In the genomic region with DNA sequence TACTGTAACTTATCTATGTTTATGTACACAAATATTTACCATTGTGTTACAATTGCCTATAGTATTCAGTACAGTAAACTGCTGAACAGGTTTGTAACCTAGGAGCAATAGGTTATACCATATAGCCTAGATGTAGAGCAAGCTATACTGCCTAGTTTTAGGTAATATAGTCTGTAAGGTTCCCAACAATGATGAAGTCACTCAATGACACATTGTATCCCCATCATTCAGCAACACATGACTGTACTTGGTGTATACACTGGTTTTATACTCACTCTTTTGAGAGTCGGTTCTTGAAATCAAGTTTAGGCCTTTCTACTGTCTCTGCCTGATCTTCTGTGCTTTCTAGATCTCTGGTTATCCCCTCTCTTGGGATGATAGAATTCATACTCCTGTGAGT, we compare ENCODE assay signal across 1 cellular context.
TF ChIP-seq lines count a peak whose summit lies in the region.

No MANE protein-coding gene starts in this region.

TF ChIP-seq in H1, 55 proteins besides CTCF, POLR2A, EP300 and RAD21:
- no peak for TF ChIP-seq PHF8 (conservative IDR thresholded peaks at IDR 0.05; ENCODE audit: low read depth, low read length)
- no peak for TF ChIP-seq ZNF274 (IDR thresholded peaks at IDR 0.05; ENCODE audit: borderline replicate concordance, extremely low read depth, low read length)
- no peak for TF ChIP-seq EZH2 (IDR thresholded peaks at IDR 0.05; ENCODE audit: low read depth, low read length, severe bottlenecking)
- TF ChIP-seq TCF12 (IDR thresholded peaks at IDR 0.05; ENCODE audit: low read depth, low read length) = no peak
- TF ChIP-seq TBP (IDR thresholded peaks at IDR 0.05; ENCODE audit: low read depth, low read length) = no peak
- TF ChIP-seq, protein P1, sequence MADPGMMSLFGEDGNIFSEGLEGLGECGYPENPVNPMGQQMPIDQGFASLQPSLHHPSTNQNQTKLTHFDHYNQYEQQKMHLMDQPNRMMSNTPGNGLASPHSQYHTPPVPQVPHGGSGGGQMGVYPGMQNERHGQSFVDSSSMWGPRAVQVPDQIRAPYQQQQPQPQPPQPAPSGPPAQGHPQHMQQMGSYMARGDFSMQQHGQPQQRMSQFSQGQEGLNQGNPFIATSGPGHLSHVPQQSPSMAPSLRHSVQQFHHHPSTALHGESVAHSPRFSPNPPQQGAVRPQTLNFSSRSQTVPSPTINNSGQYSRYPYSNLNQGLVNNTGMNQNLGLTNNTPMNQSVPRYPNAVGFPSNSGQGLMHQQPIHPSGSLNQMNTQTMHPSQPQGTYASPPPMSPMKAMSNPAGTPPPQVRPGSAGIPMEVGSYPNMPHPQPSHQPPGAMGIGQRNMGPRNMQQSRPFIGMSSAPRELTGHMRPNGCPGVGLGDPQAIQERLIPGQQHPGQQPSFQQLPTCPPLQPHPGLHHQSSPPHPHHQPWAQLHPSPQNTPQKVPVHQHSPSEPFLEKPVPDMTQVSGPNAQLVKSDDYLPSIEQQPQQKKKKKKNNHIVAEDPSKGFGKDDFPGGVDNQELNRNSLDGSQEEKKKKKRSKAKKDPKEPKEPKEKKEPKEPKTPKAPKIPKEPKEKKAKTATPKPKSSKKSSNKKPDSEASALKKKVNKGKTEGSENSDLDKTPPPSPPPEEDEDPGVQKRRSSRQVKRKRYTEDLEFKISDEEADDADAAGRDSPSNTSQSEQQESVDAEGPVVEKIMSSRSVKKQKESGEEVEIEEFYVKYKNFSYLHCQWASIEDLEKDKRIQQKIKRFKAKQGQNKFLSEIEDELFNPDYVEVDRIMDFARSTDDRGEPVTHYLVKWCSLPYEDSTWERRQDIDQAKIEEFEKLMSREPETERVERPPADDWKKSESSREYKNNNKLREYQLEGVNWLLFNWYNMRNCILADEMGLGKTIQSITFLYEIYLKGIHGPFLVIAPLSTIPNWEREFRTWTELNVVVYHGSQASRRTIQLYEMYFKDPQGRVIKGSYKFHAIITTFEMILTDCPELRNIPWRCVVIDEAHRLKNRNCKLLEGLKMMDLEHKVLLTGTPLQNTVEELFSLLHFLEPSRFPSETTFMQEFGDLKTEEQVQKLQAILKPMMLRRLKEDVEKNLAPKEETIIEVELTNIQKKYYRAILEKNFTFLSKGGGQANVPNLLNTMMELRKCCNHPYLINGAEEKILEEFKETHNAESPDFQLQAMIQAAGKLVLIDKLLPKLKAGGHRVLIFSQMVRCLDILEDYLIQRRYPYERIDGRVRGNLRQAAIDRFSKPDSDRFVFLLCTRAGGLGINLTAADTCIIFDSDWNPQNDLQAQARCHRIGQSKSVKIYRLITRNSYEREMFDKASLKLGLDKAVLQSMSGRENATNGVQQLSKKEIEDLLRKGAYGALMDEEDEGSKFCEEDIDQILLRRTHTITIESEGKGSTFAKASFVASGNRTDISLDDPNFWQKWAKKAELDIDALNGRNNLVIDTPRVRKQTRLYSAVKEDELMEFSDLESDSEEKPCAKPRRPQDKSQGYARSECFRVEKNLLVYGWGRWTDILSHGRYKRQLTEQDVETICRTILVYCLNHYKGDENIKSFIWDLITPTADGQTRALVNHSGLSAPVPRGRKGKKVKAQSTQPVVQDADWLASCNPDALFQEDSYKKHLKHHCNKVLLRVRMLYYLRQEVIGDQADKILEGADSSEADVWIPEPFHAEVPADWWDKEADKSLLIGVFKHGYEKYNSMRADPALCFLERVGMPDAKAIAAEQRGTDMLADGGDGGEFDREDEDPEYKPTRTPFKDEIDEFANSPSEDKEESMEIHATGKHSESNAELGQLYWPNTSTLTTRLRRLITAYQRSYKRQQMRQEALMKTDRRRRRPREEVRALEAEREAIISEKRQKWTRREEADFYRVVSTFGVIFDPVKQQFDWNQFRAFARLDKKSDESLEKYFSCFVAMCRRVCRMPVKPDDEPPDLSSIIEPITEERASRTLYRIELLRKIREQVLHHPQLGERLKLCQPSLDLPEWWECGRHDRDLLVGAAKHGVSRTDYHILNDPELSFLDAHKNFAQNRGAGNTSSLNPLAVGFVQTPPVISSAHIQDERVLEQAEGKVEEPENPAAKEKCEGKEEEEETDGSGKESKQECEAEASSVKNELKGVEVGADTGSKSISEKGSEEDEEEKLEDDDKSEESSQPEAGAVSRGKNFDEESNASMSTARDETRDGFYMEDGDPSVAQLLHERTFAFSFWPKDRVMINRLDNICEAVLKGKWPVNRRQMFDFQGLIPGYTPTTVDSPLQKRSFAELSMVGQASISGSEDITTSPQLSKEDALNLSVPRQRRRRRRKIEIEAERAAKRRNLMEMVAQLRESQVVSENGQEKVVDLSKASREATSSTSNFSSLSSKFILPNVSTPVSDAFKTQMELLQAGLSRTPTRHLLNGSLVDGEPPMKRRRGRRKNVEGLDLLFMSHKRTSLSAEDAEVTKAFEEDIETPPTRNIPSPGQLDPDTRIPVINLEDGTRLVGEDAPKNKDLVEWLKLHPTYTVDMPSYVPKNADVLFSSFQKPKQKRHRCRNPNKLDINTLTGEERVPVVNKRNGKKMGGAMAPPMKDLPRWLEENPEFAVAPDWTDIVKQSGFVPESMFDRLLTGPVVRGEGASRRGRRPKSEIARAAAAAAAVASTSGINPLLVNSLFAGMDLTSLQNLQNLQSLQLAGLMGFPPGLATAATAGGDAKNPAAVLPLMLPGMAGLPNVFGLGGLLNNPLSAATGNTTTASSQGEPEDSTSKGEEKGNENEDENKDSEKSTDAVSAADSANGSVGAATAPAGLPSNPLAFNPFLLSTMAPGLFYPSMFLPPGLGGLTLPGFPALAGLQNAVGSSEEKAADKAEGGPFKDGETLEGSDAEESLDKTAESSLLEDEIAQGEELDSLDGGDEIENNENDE (IDR thresholded peaks at IDR 0.05; ENCODE audit: insufficient replicate concordance, low read length) = no peak
- no peak for TF ChIP-seq SIN3A (conservative IDR thresholded peaks at IDR 0.05 in 1 of 2, IDR thresholded peaks at IDR 0.05 in 1 of 2; ENCODE audit: low read depth in 1 of 2, low read length in 2 of 2)
- TF ChIP-seq JUND (IDR thresholded peaks at IDR 0.05; ENCODE audit: low read length) = no peak
